ENCODE assay signal across 1 cellular context in the genomic region with DNA sequence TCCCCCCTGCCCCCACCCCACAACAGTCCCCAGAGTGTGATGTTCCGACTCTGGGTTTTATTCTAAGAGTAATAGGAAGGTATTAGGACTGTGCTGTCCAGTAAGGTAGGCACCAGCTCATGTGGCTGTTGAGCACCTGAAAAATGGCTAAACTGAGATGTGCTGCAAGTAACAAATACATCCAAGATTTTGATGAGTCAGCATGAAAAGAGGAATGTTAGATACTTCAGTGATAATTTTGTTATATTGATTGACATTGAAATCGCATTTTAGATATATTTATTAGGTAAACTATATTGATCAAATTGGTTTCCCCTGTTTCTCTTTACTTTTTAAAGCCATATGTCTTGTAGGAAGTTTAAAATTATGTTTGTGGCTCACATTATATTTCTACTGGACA.
TF ChIP-seq lines count a peak whose summit lies in the region.

No MANE protein-coding gene starts in this region.

TF ChIP-seq in K562, 482 proteins besides CTCF, POLR2A, EP300 and RAD21 (continued from another document):
- TF ChIP-seq, protein P1, sequence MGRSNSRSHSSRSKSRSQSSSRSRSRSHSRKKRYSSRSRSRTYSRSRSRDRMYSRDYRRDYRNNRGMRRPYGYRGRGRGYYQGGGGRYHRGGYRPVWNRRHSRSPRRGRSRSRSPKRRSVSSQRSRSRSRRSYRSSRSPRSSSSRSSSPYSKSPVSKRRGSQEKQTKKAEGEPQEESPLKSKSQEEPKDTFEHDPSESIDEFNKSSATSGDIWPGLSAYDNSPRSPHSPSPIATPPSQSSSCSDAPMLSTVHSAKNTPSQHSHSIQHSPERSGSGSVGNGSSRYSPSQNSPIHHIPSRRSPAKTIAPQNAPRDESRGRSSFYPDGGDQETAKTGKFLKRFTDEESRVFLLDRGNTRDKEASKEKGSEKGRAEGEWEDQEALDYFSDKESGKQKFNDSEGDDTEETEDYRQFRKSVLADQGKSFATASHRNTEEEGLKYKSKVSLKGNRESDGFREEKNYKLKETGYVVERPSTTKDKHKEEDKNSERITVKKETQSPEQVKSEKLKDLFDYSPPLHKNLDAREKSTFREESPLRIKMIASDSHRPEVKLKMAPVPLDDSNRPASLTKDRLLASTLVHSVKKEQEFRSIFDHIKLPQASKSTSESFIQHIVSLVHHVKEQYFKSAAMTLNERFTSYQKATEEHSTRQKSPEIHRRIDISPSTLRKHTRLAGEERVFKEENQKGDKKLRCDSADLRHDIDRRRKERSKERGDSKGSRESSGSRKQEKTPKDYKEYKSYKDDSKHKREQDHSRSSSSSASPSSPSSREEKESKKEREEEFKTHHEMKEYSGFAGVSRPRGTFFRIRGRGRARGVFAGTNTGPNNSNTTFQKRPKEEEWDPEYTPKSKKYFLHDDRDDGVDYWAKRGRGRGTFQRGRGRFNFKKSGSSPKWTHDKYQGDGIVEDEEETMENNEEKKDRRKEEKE (IDR thresholded peaks at IDR 0.05; ENCODE audit: borderline replicate concordance in 1 of 2, control insufficient read depth in 1 of 2, low read depth in 2 of 2, low read length in 1 of 2): no peak
- TF ChIP-seq TARDBP (IDR thresholded peaks at IDR 0.05): no peak
- TF ChIP-seq, protein P2, sequence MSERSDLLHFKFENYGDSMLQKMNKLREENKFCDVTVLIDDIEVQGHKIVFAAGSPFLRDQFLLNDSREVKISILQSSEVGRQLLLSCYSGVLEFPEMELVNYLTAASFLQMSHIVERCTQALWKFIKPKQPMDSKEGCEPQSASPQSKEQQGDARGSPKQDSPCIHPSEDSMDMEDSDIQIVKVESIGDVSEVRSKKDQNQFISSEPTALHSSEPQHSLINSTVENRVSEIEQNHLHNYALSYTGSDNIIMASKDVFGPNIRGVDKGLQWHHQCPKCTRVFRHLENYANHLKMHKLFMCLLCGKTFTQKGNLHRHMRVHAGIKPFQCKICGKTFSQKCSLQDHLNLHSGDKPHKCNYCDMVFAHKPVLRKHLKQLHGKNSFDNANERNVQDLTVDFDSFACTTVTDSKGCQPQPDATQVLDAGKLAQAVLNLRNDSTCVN (CRISPR knock-in tag; IDR thresholded peaks at IDR 0.05): no peak
- TF ChIP-seq, protein P3, sequence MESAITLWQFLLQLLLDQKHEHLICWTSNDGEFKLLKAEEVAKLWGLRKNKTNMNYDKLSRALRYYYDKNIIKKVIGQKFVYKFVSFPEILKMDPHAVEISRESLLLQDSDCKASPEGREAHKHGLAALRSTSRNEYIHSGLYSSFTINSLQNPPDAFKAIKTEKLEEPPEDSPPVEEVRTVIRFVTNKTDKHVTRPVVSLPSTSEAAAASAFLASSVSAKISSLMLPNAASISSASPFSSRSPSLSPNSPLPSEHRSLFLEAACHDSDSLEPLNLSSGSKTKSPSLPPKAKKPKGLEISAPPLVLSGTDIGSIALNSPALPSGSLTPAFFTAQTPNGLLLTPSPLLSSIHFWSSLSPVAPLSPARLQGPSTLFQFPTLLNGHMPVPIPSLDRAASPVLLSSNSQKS (CRISPR knock-in tag; IDR thresholded peaks at IDR 0.05): no peak
- TF ChIP-seq, protein P4, sequence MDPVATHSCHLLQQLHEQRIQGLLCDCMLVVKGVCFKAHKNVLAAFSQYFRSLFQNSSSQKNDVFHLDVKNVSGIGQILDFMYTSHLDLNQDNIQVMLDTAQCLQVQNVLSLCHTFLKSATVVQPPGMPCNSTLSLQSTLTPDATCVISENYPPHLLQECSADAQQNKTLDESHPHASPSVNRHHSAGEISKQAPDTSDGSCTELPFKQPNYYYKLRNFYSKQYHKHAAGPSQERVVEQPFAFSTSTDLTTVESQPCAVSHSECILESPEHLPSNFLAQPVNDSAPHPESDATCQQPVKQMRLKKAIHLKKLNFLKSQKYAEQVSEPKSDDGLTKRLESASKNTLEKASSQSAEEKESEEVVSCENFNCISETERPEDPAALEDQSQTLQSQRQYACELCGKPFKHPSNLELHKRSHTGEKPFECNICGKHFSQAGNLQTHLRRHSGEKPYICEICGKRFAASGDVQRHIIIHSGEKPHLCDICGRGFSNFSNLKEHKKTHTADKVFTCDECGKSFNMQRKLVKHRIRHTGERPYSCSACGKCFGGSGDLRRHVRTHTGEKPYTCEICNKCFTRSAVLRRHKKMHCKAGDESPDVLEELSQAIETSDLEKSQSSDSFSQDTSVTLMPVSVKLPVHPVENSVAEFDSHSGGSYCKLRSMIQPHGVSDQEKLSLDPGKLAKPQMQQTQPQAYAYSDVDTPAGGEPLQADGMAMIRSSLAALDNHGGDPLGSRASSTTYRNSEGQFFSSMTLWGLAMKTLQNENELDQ (CRISPR knock-in tag; IDR thresholded peaks at IDR 0.05; ENCODE audit: borderline replicate concordance): no peak
- TF ChIP-seq BMI1 (IDR thresholded peaks at IDR 0.05; ENCODE audit: low read length): no peak
- TF ChIP-seq, protein P5, sequence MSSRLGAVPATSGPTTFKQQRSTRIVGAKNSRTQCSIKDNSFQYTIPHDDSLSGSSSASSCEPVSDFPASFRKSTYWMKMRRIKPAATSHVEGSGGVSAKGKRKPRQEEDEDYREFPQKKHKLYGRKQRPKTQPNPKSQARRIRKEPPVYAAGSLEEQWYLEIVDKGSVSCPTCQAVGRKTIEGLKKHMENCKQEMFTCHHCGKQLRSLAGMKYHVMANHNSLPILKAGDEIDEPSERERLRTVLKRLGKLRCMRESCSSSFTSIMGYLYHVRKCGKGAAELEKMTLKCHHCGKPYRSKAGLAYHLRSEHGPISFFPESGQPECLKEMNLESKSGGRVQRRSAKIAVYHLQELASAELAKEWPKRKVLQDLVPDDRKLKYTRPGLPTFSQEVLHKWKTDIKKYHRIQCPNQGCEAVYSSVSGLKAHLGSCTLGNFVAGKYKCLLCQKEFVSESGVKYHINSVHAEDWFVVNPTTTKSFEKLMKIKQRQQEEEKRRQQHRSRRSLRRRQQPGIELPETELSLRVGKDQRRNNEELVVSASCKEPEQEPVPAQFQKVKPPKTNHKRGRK (tag; IDR thresholded peaks at IDR 0.05): no peak
- TF ChIP-seq ZNF699 (CRISPR knock-in tag; IDR thresholded peaks at IDR 0.05; ENCODE audit: insufficient replicate concordance): no peak
- TF ChIP-seq, protein P6, sequence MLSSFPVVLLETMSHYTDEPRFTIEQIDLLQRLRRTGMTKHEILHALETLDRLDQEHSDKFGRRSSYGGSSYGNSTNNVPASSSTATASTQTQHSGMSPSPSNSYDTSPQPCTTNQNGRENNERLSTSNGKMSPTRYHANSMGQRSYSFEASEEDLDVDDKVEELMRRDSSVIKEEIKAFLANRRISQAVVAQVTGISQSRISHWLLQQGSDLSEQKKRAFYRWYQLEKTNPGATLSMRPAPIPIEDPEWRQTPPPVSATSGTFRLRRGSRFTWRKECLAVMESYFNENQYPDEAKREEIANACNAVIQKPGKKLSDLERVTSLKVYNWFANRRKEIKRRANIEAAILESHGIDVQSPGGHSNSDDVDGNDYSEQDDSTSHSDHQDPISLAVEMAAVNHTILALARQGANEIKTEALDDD (IDR thresholded peaks at IDR 0.05): no peak
- no peak for TF ChIP-seq EGR1 (conservative IDR thresholded peaks at IDR 0.05)
- no peak for TF ChIP-seq CCNT2 (IDR thresholded peaks at IDR 0.05; ENCODE audit: borderline replicate concordance, extremely low read depth, insufficient read length, low read depth, low read length)
- TF ChIP-seq ZNF316 (IDR thresholded peaks at IDR 0.05): peak; percentile 95
- TF ChIP-seq RBM39 (optimal IDR thresholded peaks at IDR 0.05; ENCODE audit: low read depth, low read length): no peak
- no peak for TF ChIP-seq SMAD4 (CRISPR knock-in tag; conservative IDR thresholded peaks at IDR 0.05)
- TF ChIP-seq GTF2E2 (tag; IDR thresholded peaks at IDR 0.05): no peak
- TF ChIP-seq MAFG (tag; conservative IDR thresholded peaks at IDR 0.05): peak; percentile 92
- TF ChIP-seq SIRT6 (IDR thresholded peaks at IDR 0.05; ENCODE audit: low read depth, low read length): no peak
- no peak for TF ChIP-seq MEIS2 (IDR thresholded peaks at IDR 0.05; ENCODE audit: partially characterized antibody)
- peak; percentile 98 for TF ChIP-seq MAFK (IDR thresholded peaks at IDR 0.05; ENCODE audit: low read length)
- peak; percentile 96 for TF ChIP-seq MAFF (IDR thresholded peaks at IDR 0.05; ENCODE audit: low read length)
- TF ChIP-seq, protein P7, sequence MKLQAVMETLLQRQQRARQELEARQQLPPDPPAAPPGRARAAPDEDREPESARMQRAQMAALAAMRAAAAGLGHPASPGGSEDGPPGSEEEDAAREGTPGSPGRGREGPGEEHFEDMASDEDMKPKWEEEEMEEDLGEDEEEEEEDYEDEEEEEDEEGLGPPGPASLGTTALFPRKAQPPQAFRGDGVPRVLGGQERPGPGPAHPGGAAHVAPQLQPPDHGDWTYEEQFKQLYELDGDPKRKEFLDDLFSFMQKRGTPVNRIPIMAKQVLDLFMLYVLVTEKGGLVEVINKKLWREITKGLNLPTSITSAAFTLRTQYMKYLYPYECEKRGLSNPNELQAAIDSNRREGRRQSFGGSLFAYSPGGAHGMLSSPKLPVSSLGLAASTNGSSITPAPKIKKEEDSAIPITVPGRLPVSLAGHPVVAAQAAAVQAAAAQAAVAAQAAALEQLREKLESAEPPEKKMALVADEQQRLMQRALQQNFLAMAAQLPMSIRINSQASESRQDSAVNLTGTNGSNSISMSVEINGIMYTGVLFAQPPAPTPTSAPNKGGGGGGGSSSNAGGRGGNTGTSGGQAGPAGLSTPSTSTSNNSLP (IDR thresholded peaks at IDR 0.05; ENCODE audit: borderline replicate concordance, low read depth, low read length): no peak
- TF ChIP-seq LEF1 (IDR thresholded peaks at IDR 0.05): no peak
- peak; percentile 89 for TF ChIP-seq C11orf30 (IDR thresholded peaks at IDR 0.05; ENCODE audit: low read depth)
- TF ChIP-seq, protein P8, sequence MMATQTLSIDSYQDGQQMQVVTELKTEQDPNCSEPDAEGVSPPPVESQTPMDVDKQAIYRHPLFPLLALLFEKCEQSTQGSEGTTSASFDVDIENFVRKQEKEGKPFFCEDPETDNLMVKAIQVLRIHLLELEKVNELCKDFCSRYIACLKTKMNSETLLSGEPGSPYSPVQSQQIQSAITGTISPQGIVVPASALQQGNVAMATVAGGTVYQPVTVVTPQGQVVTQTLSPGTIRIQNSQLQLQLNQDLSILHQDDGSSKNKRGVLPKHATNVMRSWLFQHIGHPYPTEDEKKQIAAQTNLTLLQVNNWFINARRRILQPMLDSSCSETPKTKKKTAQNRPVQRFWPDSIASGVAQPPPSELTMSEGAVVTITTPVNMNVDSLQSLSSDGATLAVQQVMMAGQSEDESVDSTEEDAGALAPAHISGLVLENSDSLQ (IDR thresholded peaks at IDR 0.05): no peak
- no peak for TF ChIP-seq FOXJ2 (tag; IDR thresholded peaks at IDR 0.05)
- TF ChIP-seq, protein P9, sequence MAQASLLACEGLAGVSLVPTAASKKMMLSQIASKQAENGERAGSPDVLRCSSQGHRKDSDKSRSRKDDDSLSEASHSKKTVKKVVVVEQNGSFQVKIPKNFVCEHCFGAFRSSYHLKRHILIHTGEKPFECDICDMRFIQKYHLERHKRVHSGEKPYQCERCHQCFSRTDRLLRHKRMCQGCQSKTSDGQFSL (CRISPR knock-in tag; IDR thresholded peaks at IDR 0.05): no peak
- TF ChIP-seq, protein P9 (tag; IDR thresholded peaks at IDR 0.05): no peak
- TF ChIP-seq SRSF3 (IDR thresholded peaks at IDR 0.05; ENCODE audit: insufficient read depth, low read length): no peak
- TF ChIP-seq, protein P10, sequence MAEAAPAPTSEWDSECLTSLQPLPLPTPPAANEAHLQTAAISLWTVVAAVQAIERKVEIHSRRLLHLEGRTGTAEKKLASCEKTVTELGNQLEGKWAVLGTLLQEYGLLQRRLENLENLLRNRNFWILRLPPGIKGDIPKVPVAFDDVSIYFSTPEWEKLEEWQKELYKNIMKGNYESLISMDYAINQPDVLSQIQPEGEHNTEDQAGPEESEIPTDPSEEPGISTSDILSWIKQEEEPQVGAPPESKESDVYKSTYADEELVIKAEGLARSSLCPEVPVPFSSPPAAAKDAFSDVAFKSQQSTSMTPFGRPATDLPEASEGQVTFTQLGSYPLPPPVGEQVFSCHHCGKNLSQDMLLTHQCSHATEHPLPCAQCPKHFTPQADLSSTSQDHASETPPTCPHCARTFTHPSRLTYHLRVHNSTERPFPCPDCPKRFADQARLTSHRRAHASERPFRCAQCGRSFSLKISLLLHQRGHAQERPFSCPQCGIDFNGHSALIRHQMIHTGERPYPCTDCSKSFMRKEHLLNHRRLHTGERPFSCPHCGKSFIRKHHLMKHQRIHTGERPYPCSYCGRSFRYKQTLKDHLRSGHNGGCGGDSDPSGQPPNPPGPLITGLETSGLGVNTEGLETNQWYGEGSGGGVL (CRISPR knock-in tag; IDR thresholded peaks at IDR 0.05): no peak
- TF ChIP-seq POLR2AphosphoS2 (IDR thresholded peaks at IDR 0.05; ENCODE audit: low read length): no peak
- TF ChIP-seq CBX8 (IDR thresholded peaks at IDR 0.05; ENCODE audit: borderline replicate concordance, extremely low read depth, low read depth, low read length, poor library complexity, severe bottlenecking): no peak
